In the genomic region with DNA sequence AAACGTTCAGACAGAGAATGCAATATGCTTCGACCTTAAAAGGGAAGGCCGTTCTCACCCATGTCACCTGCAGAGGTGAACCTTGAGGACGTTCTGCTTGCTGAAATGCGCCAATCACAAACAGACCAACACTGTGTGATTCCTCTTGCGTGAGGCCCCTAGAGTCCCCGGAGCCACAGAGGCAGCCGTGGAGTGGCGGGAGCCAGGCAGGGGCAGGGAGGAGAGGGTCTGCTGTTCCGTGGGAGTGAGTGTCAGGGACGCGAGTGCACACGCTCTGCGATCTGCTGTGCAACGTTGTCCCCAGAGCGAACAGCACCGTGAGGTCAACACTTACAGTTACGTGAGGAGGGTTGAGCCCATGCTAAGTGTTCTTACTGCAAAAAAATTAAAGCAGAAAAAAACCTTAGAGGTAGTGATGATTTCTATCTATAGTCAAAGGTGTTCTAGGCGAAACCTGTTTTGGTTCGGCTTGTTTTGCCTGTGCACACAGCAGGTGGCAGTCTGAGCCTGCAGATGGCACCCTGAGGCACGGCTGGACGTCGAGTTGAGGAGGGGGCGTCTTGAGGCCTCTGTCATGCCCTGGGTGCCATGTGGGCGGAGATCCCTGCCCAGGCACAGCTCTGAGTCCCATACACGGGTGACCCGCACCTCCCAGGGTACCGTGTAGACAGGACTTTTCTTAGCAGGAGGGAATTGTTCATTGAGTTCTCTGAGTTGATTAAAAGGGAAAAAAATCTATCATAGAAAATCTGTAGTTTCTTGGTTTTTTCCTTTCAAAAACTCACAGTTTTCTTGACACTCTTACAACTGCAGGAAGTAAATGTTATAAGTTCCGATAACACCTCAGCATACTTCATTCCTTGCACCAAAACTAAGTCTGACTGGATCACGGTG, we compare ENCODE assay signal across 10 cellular contexts.
A peak's percentile ranks its signal among the peaks of the same experiment; 100 is the strongest.
DNase-seq lines count a peak whose midpoint lies in the region; ATAC-seq and TF ChIP-seq lines count a peak whose summit lies in the region.
"Had no signal": no experiment of that assay in that cellular context is flagged by ENCODE, and none has a peak within 500 bp of the region (broad histone marks: within the 10 kb centered on the region; RNA-seq: fewer than 3 reads in every experiment).

No MANE protein-coding gene starts in this region.

- no peak for DNase-seq in DND-41
- peak; percentile 44 for DNase-seq in NCI-H774 (lab: John Stamatoyannopoulos, UW)
- DNase-seq in glutamatergic neuron, result peak; percentile 58
- DNase-seq in progenitor cell of endocrine pancreas (ENCODE audit: low spot score, unreplicated experiment), result no peak
- DNase-seq in superior temporal gyrus (ENCODE audit: extremely low spot score), result no peak
- no peak for DNase-seq in DMS79 treated with DMSO at 0.1 percent for 48 hours (lab: John Stamatoyannopoulos, UW)
- no peak for DNase-seq in NCI-H82 treated with DMSO at 0.1 percent for 48 hours (lab: John Stamatoyannopoulos, UW; ENCODE audit: unreplicated experiment)
- DNase-seq: stimulated activated CD8-positive, alpha-beta memory T cell treated with anti-CD3 and anti-CD28 coated beads, Interleukin-4, amount 100 ng/mL, for 48 hours had no signal

- no peak overlapping the region for H3K4me2 ChIP-seq in DND-41 (ENCODE audit: insufficient read depth, low read length)

- H2AFZ ChIP-seq in DND-41 (ENCODE audit: low read depth, low read length), result no peak overlapping the region

- H3K36me3 ChIP-seq in DND-41 (ENCODE audit: insufficient read depth, low read length), result no peaks in the 10 kb centered on the region

- H3K27me3 Mint-ChIP-seq in glutamatergic neuron (ENCODE audit: unreplicated experiment) (no peaks in the 10 kb centered on the region), progenitor cell of endocrine pancreas (peaks cover 38% of the 10 kb centered on the region)
- peaks cover 12% of the 10 kb centered on the region for H3K27me3 Mint-ChIP-seq in stimulated activated memory B cell treated with anti-CD40 and anti-IgM and Interleukin-4, amounts not matched to agents 10 μg/mL and 1 μg/mL and 100 μg/mL, for 72 hours

- no peaks in the 10 kb centered on the region for H4K20me1 ChIP-seq in DND-41 (ENCODE audit: insufficient read depth, low read length)

- no peaks in the 10 kb centered on the region for H3K9me3 ChIP-seq in DND-41 (ENCODE audit: insufficient read depth, low read length, severe bottlenecking)

- no peaks in the 10 kb centered on the region for H3K27me3 ChIP-seq in DND-41 (ENCODE audit: insufficient read depth, low read length, poor library complexity)

- no peak for ATAC-seq in DND-41 (ENCODE audit: insufficient read depth, low read depth)
- no peak for ATAC-seq in stimulated activated memory B cell treated with anti-CD40 and anti-IgM and Interleukin-4, amounts not matched to agents 10 μg/mL and 1 μg/mL and 100 μg/mL, for 72 hours

- no peak overlapping the region for H3K9ac ChIP-seq in DND-41 (ENCODE audit: low read depth, low read length)

- no peaks in the 10 kb centered on the region for H3K4me1 ChIP-seq in DND-41 (ENCODE audit: insufficient read depth, low read length)

- H3K4me1 Mint-ChIP-seq in glutamatergic neuron (ENCODE audit: low read depth, unreplicated experiment) (peaks cover 35% of the 10 kb centered on the region), progenitor cell of endocrine pancreas (ENCODE audit: low read depth) (peaks cover 18% of the 10 kb centered on the region)
- H3K4me1 Mint-ChIP-seq in stimulated activated memory B cell treated with anti-CD40 and anti-IgM and Interleukin-4, amounts not matched to agents 10 μg/mL and 1 μg/mL and 100 μg/mL, for 72 hours, result no peaks in the 10 kb centered on the region

- H3K79me2 ChIP-seq in DND-41 (ENCODE audit: insufficient read depth, low read length), result no peaks in the 10 kb centered on the region

- H3K4me3 ChIP-seq in DND-41 (ENCODE audit: low read depth in 1 of 2, low read length in 2 of 2), result no peak overlapping the region

- no peaks in the 10 kb centered on the region for H3K36me3 Mint-ChIP-seq in glutamatergic neuron (ENCODE audit: unreplicated experiment)
- H3K36me3 Mint-ChIP-seq in progenitor cell of endocrine pancreas (ENCODE audit: insufficient read depth), result no peaks in the 10 kb centered on the region
- H3K36me3 Mint-ChIP-seq in stimulated activated memory B cell treated with anti-CD40 and anti-IgM and Interleukin-4, amounts not matched to agents 10 μg/mL and 1 μg/mL and 100 μg/mL, for 72 hours, result no peaks in the 10 kb centered on the region

- peak; percentile 21 for TF ChIP-seq CTCF in DND-41 (IDR thresholded peaks at IDR 0.05; ENCODE audit: borderline replicate concordance, extremely low read depth, low read length, poor library complexity, severe bottlenecking)
- TF ChIP-seq CTCF in glutamatergic neuron (IDR thresholded peaks at IDR 0.05; ENCODE audit: partially characterized antibody, unreplicated experiment), result no peak
- peak; percentile 71 for TF ChIP-seq CTCF in progenitor cell of endocrine pancreas (IDR thresholded peaks at IDR 0.05; ENCODE audit: unreplicated experiment)

- no peak overlapping the region for H3K4me3 Mint-ChIP-seq in glutamatergic neuron (ENCODE audit: unreplicated experiment)
- no peak overlapping the region for H3K4me3 Mint-ChIP-seq in progenitor cell of endocrine pancreas (ENCODE audit: low read depth)
- H3K4me3 Mint-ChIP-seq in stimulated activated memory B cell treated with anti-CD40 and anti-IgM and Interleukin-4, amounts not matched to agents 10 μg/mL and 1 μg/mL and 100 μg/mL, for 72 hours, result no peak overlapping the region
- H3K4me3 Mint-ChIP-seq: activated T-helper 1 cell treated with anti-CD3 and anti-CD28 coated beads, Interleukin-12 subunit alpha, Interleukin-12 subunit beta, Interleukin-2, Interleukin-4 antibody, amounts not matched to agents 30 ng/mL and 10 ng/mL and 1 ng/mL, durations not matched to agents 14 hours and 24 hours and 36 hours had no signal

- H3K9me3 Mint-ChIP-seq in glutamatergic neuron (ENCODE audit: unreplicated experiment) (peaks cover 2% of the 10 kb centered on the region), progenitor cell of endocrine pancreas (ENCODE audit: low read depth) (no peaks in the 10 kb centered on the region)
- no peaks in the 10 kb centered on the region for H3K9me3 Mint-ChIP-seq in stimulated activated memory B cell treated with anti-CD40 and anti-IgM and Interleukin-4, amounts not matched to agents 10 μg/mL and 1 μg/mL and 100 μg/mL, for 72 hours
- H3K9me3 Mint-ChIP-seq: activated T-helper 1 cell treated with anti-CD3 and anti-CD28 coated beads, Interleukin-12 subunit alpha, Interleukin-12 subunit beta, Interleukin-2, Interleukin-4 antibody, amounts not matched to agents 30 ng/mL and 10 ng/mL and 1 ng/mL, durations not matched to agents 14 hours and 24 hours and 36 hours had no signal

- H3K27ac Mint-ChIP-seq in glutamatergic neuron (ENCODE audit: unreplicated experiment) (no peak overlapping the region), progenitor cell of endocrine pancreas (no peak overlapping the region)
- H3K27ac Mint-ChIP-seq in stimulated activated memory B cell treated with anti-CD40 and anti-IgM and Interleukin-4, amounts not matched to agents 10 μg/mL and 1 μg/mL and 100 μg/mL, for 72 hours, result no peak overlapping the region
- H3K27ac Mint-ChIP-seq: activated T-helper 1 cell treated with anti-CD3 and anti-CD28 coated beads, Interleukin-12 subunit alpha, Interleukin-12 subunit beta, Interleukin-2, Interleukin-4 antibody, amounts not matched to agents 30 ng/mL and 10 ng/mL and 1 ng/mL, durations not matched to agents 14 hours and 24 hours and 36 hours had no signal

- H3K27ac ChIP-seq in DND-41 (ENCODE audit: low read length), result no peak overlapping the region

Comparison
In these comparisons a context has a peak if more than half of its experiments do, and no peak if none do; other contexts are left out.
1. DNase-seq: peak in NCI-H774 (single experiment) and glutamatergic neuron (single experiment); none in DND-41 (single experiment), progenitor cell of endocrine pancreas (single experiment), superior temporal gyrus (single experiment), DMS79 treated with DMSO at 0.1 percent for 48 hours (single experiment) and NCI-H82 treated with DMSO at 0.1 percent for 48 hours (single experiment).